Comparison of ENCODE assay signal across 1 cellular context in the genomic region with DNA sequence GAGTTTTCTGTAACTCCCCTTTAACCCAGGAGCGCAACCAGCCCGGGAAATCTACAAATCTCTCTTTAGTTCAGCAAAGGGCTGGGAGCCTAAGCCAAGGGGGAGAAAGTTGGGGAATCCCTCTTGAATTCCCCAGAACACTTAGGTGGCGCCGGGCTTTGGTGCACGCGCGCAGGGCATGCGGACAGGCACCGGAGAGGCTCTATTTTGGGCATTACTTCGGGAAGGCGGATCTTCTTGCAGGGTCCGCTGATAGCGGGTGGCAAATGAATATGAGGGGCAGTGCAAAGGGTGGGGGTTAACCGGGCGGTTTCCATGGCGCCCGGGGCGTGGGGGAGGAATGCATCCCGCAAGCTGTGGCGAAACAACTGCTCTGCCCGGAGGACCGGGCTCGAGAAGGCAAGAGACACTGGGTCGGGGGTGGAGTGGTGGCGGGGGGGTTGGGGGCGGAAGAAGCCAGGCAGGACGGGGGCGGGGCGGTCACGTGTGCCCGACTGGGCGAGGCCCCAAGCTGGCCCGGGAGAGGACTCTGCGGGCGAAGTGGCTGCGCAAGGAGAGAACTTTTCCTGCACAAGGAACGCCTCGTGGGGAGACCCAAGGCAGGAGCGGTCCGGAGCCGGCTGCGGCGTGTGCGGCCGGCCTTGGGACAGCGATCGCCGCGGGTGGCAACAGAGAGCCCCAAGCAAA.
TF ChIP-seq lines count a peak whose summit lies in the region.

A gene with protein sequence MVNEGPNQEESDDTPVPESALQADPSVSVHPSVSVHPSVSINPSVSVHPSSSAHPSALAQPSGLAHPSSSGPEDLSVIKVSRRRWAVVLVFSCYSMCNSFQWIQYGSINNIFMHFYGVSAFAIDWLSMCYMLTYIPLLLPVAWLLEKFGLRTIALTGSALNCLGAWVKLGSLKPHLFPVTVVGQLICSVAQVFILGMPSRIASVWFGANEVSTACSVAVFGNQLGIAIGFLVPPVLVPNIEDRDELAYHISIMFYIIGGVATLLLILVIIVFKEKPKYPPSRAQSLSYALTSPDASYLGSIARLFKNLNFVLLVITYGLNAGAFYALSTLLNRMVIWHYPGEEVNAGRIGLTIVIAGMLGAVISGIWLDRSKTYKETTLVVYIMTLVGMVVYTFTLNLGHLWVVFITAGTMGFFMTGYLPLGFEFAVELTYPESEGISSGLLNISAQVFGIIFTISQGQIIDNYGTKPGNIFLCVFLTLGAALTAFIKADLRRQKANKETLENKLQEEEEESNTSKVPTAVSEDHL (plus strand): TSS at position 522 of the 687 bp plus-strand sequence. CDS start 353 bp downstream, outside the sequence.

TF ChIP-seq in K562, 482 proteins besides CTCF, POLR2A, EP300 and RAD21 (continued from another document):
- TF ChIP-seq, protein P1, sequence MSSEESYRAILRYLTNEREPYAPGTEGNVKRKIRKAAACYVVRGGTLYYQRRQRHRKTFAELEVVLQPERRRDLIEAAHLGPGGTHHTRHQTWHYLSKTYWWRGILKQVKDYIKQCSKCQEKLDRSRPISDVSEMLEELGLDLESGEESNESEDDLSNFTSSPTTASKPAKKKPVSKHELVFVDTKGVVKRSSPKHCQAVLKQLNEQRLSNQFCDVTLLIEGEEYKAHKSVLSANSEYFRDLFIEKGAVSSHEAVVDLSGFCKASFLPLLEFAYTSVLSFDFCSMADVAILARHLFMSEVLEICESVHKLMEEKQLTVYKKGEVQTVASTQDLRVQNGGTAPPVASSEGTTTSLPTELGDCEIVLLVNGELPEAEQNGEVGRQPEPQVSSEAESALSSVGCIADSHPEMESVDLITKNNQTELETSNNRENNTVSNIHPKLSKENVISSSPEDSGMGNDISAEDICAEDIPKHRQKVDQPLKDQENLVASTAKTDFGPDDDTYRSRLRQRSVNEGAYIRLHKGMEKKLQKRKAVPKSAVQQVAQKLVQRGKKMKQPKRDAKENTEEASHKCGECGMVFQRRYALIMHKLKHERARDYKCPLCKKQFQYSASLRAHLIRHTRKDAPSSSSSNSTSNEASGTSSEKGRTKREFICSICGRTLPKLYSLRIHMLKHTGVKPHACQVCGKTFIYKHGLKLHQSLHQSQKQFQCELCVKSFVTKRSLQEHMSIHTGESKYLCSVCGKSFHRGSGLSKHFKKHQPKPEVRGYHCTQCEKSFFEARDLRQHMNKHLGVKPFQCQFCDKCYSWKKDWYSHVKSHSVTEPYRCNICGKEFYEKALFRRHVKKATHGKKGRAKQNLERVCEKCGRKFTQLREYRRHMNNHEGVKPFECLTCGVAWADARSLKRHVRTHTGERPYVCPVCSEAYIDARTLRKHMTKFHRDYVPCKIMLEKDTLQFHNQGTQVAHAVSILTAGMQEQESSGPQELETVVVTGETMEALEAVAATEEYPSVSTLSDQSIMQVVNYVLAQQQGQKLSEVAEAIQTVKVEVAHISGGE (CRISPR knock-in tag; IDR thresholded peaks at IDR 0.05) = no peak
- no peak for TF ChIP-seq BRD9 (IDR thresholded peaks at IDR 0.05; ENCODE audit: low read depth, partially characterized antibody)
- TF ChIP-seq, protein P2, sequence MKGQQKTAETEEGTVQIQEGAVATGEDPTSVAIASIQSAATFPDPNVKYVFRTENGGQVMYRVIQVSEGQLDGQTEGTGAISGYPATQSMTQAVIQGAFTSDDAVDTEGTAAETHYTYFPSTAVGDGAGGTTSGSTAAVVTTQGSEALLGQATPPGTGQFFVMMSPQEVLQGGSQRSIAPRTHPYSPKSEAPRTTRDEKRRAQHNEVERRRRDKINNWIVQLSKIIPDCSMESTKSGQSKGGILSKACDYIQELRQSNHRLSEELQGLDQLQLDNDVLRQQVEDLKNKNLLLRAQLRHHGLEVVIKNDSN (CRISPR knock-in tag; IDR thresholded peaks at IDR 0.05) = peak; percentile 59
- TF ChIP-seq, protein P3, sequence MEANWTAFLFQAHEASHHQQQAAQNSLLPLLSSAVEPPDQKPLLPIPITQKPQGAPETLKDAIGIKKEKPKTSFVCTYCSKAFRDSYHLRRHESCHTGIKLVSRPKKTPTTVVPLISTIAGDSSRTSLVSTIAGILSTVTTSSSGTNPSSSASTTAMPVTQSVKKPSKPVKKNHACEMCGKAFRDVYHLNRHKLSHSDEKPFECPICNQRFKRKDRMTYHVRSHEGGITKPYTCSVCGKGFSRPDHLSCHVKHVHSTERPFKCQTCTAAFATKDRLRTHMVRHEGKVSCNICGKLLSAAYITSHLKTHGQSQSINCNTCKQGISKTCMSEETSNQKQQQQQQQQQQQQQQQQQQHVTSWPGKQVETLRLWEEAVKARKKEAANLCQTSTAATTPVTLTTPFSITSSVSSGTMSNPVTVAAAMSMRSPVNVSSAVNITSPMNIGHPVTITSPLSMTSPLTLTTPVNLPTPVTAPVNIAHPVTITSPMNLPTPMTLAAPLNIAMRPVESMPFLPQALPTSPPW (CRISPR knock-in tag; IDR thresholded peaks at IDR 0.05) = peak; percentile 64
- TF ChIP-seq NRF1 (conservative IDR thresholded peaks at IDR 0.05 in 1 of 2, IDR thresholded peaks at IDR 0.05 in 1 of 2) = peak; percentile 46 to 64; a peak in 3 of 4 replicates
TF ChIP-seq in K562: peak in this region for 4.
